Comparison of ENCODE assay signal across 24 cellular contexts in genomic region chr17:16506188-16506587, GRCh38. TPM values are rescaled to one million over a fixed set of nuclear protein-coding genes. Genes with fewer than 3 reads are reported as not detected.
DNase-seq lines count a peak whose midpoint lies in the region; ATAC-seq and TF ChIP-seq lines count a peak whose summit lies in the region.
"Had no signal": no experiment of that assay in that cellular context is flagged by ENCODE, and none has a peak within 500 bp of the region (broad histone marks: within the 10 kb centered on the region; RNA-seq: fewer than 3 reads in every experiment).

No MANE protein-coding gene starts in this region.

- H3K9me2 ChIP-seq in PC-3 (replicated peaks; ENCODE audit: low read length): no peaks in the 10 kb centered on the region

- H3K79me2 ChIP-seq in PC-3 (ENCODE audit: low read length): no peaks in the 10 kb centered on the region

- no peaks in the 10 kb centered on the region for H4K20me1 ChIP-seq in PC-3 (ENCODE audit: low read length)
- H4K20me1 ChIP-seq: BLaER1 had no signal

- H3K4me1 ChIP-seq in PC-3 (ENCODE audit: insufficient read depth, low read length): no peaks in the 10 kb centered on the region
- H3K4me1 ChIP-seq: ascending aorta had no signal

- ATAC-seq in PC-3 (no peak), HG03025 (IDR thresholded peaks at IDR 0.05; ENCODE audit: low FRiP score, unreplicated experiment) (no peak)
- ATAC-seq: activated CD4-positive, alpha-beta T cell treated with anti-CD3 and anti-CD28 coated beads for 36 hours; effector memory CD8-positive, alpha-beta T cell; mucosa of descending colon; T-cell had no signal

- H3K4me1 Mint-ChIP-seq in mesothelial cell of epicardium: no peaks in the 10 kb centered on the region
- H3K4me1 Mint-ChIP-seq in activated CD4-positive, alpha-beta memory T cell treated with anti-CD3 and anti-CD28 coated beads, Interleukin-2, amount 10 ng/mL, durations not matched to agents 7 days and 5 days: no peaks in the 10 kb centered on the region
- H3K4me1 Mint-ChIP-seq: activated CD4-positive, alpha-beta T cell treated with anti-CD3 and anti-CD28 coated beads for 36 hours; T-cell had no signal

- H3K27ac Mint-ChIP-seq in mesothelial cell of epicardium: no peak overlapping the region
- no peak overlapping the region for H3K27ac Mint-ChIP-seq in activated CD4-positive, alpha-beta memory T cell treated with anti-CD3 and anti-CD28 coated beads, Interleukin-2, amount 10 ng/mL, durations not matched to agents 7 days and 5 days
- H3K27ac Mint-ChIP-seq: activated CD4-positive, alpha-beta T cell treated with anti-CD3 and anti-CD28 coated beads for 36 hours; activated naive CD8-positive, alpha-beta T cell; activated T-helper 1 cell treated with anti-CD3 and anti-CD28 coated beads, Interleukin-12 subunit alpha, Interleukin-12 subunit beta, Interleukin-2, Interleukin-4 antibody, amounts not matched to agents 30 ng/mL and 10 ng/mL and 1 ng/mL, durations not matched to agents 14 hours and 24 hours and 36 hours; stimulated activated naive CD8-positive, alpha-beta T cell treated with anti-CD3 and anti-CD28 coated beads, Interleukin-15, Interleukin-2, amounts not matched to agents 100 ng/mL and 50 ng/mL, for 24 hours; T-cell had no signal

- H3K4me2 ChIP-seq in PC-3 (ENCODE audit: low read length): no peak overlapping the region
- H3K4me2 ChIP-seq: BLaER1 had no signal

- DNase-seq in PC-3: no peak
- DNase-seq in epithelial cell of esophagus (ENCODE audit: low read depth): no peak
- DNase-seq in mesothelial cell of epicardium (ENCODE audit: low spot score in 2 of 2, unreplicated experiment in 2 of 2): no peak
- DNase-seq in activated effector memory CD4-positive, alpha-beta T cell treated with Interleukin-2 at 50 U/mL for 16 hours: no peak
- no peak for DNase-seq in activated CD4-positive, alpha-beta memory T cell treated with anti-CD3 and anti-CD28 coated beads, Interleukin-2, amount 10 ng/mL, durations not matched to agents 7 days and 5 days
- no peak for DNase-seq in GM10266 (ENCODE audit: extremely low spot score)
- DNase-seq: activated CD4-positive, alpha-beta T cell treated with anti-CD3 and anti-CD28 coated beads for 36 hours; Calu3; effector memory CD8-positive, alpha-beta T cell; hippocampal formation; Karpas-422; mucosa of descending colon; NCI-H1694 treated with DMSO at 0.1 percent for 48 hours; SHP77 treated with DMSO at 0.1 percent for 48 hours; stimulated activated CD4-positive, alpha-beta T cell treated with anti-CD3 and anti-CD28 coated beads, Interleukin-12 subunit alpha, Interleukin-12 subunit beta, amount 100 ng/mL, for 4 hours; T-cell; trophoblast cell had no signal

- no TSS peak for BruUV-seq in PC-3 (replicated peaks; lab: Mats Ljungman, UMichigan)

- intact Hi-C loops in PC-3 (cut with micrococcal nuclease): no loop called here

- CTCF ChIA-PET in PC-3 (lab: Charles Lee): interaction anchor here (0.7 kb wide), 1 partner anchor 128 kb away, joined by 3 read pairs; no protein-coding TSS in a partner anchor
- CTCF ChIA-PET in activated CD4-positive, alpha-beta memory T cell treated with anti-CD3 and anti-CD28 coated beads, Interleukin-2, amount 10 ng/mL, durations not matched to agents 7 days and 5 days (lab: Charles Lee): no interaction called here

- no peaks in the 10 kb centered on the region for H3F3A ChIP-seq in PC-3 (ENCODE audit: low read length, unreplicated experiment)

- H3K36me3 ChIP-seq in PC-3 (ENCODE audit: low read depth, low read length): no peaks in the 10 kb centered on the region
- H3K36me3 ChIP-seq: ascending aorta, BLaER1 had no signal

- no peak overlapping the region for H3K9ac ChIP-seq in PC-3 (ENCODE audit: low read length)
- H3K9ac ChIP-seq: BLaER1 had no signal

- H3K4me3 Mint-ChIP-seq in mesothelial cell of epicardium: no peak overlapping the region
- H3K4me3 Mint-ChIP-seq in activated CD4-positive, alpha-beta memory T cell treated with anti-CD3 and anti-CD28 coated beads, Interleukin-2, amount 10 ng/mL, durations not matched to agents 7 days and 5 days: no peak overlapping the region
- H3K4me3 Mint-ChIP-seq: activated CD4-positive, alpha-beta T cell treated with anti-CD3 and anti-CD28 coated beads for 36 hours; activated naive CD8-positive, alpha-beta T cell; activated T-helper 1 cell treated with anti-CD3 and anti-CD28 coated beads, Interleukin-12 subunit alpha, Interleukin-12 subunit beta, Interleukin-2, Interleukin-4 antibody, amounts not matched to agents 30 ng/mL and 10 ng/mL and 1 ng/mL, durations not matched to agents 14 hours and 24 hours and 36 hours; effector memory CD8-positive, alpha-beta T cell; stimulated activated naive CD8-positive, alpha-beta T cell treated with anti-CD3 and anti-CD28 coated beads, Interleukin-15, Interleukin-2, amounts not matched to agents 100 ng/mL and 50 ng/mL, for 24 hours; T-cell had no signal

- H3K27ac ChIP-seq in 22Rv1 (no peak overlapping the region), PC-3 (ENCODE audit: low read length) (no peak overlapping the region)
- H3K27ac ChIP-seq: ascending aorta, BLaER1 had no signal

- H3K9me3 Mint-ChIP-seq in mesothelial cell of epicardium: no peaks in the 10 kb centered on the region
- no peaks in the 10 kb centered on the region for H3K9me3 Mint-ChIP-seq in activated CD4-positive, alpha-beta memory T cell treated with anti-CD3 and anti-CD28 coated beads, Interleukin-2, amount 10 ng/mL, durations not matched to agents 7 days and 5 days
- H3K9me3 Mint-ChIP-seq: activated T-helper 1 cell treated with anti-CD3 and anti-CD28 coated beads, Interleukin-12 subunit alpha, Interleukin-12 subunit beta, Interleukin-2, Interleukin-4 antibody, amounts not matched to agents 30 ng/mL and 10 ng/mL and 1 ng/mL, durations not matched to agents 14 hours and 24 hours and 36 hours; effector memory CD8-positive, alpha-beta T cell; stimulated activated naive CD8-positive, alpha-beta T cell treated with anti-CD3 and anti-CD28 coated beads, Interleukin-15, Interleukin-2, amounts not matched to agents 100 ng/mL and 50 ng/mL, for 24 hours; T-cell had no signal

- POLR2A ChIA-PET in PC-3 (lab: Charles Lee; ENCODE audit: unreplicated experiment): no interaction called here
- POLR2A ChIA-PET in activated CD4-positive, alpha-beta memory T cell treated with anti-CD3 and anti-CD28 coated beads, Interleukin-2, amount 10 ng/mL, durations not matched to agents 7 days and 5 days (lab: Charles Lee): no interaction called here

- no peak overlapping the region for H3K4me3 ChIP-seq in PC-3 (ENCODE audit: low read length)
- no peak overlapping the region for H3K4me3 ChIP-seq in epithelial cell of esophagus (ENCODE audit: low read length)
- H3K4me3 ChIP-seq: ascending aorta, BLaER1, mucosa of descending colon had no signal

- H3K27me3 Mint-ChIP-seq in mesothelial cell of epicardium (ENCODE audit: low read depth): peaks cover 3% of the 10 kb centered on the region
- peaks cover 3% of the 10 kb centered on the region for H3K27me3 Mint-ChIP-seq in activated CD4-positive, alpha-beta memory T cell treated with anti-CD3 and anti-CD28 coated beads, Interleukin-2, amount 10 ng/mL, durations not matched to agents 7 days and 5 days
- H3K27me3 Mint-ChIP-seq: activated CD4-positive, alpha-beta T cell treated with anti-CD3 and anti-CD28 coated beads for 36 hours; activated naive CD8-positive, alpha-beta T cell; stimulated activated naive CD8-positive, alpha-beta T cell treated with anti-CD3 and anti-CD28 coated beads, Interleukin-15, Interleukin-2, amounts not matched to agents 100 ng/mL and 50 ng/mL, for 24 hours had no signal

- H3K36me3 Mint-ChIP-seq in mesothelial cell of epicardium: no peaks in the 10 kb centered on the region
- no peaks in the 10 kb centered on the region for H3K36me3 Mint-ChIP-seq in activated CD4-positive, alpha-beta memory T cell treated with anti-CD3 and anti-CD28 coated beads, Interleukin-2, amount 10 ng/mL, durations not matched to agents 7 days and 5 days (ENCODE audit: low read depth)
- H3K36me3 Mint-ChIP-seq: activated naive CD8-positive, alpha-beta T cell; T-cell had no signal

- no peak overlapping the region for H2AFZ ChIP-seq in PC-3 (ENCODE audit: low read length)

- no peaks in the 10 kb centered on the region for H3K27me3 ChIP-seq in PC-3 (ENCODE audit: low read length)
- H3K27me3 ChIP-seq: ascending aorta, BLaER1 had no signal

- TF ChIP-seq CTCF in 22Rv1 (IDR thresholded peaks at IDR 0.05) (0 out of 2 replicates have a peak, but pooled peaks have one; percentile 9), PC-3 (conservative IDR thresholded peaks at IDR 0.05; ENCODE audit: low read depth, low read length) (peak; percentile 37; the same call in 1 of the 2 replicates), epithelial cell of esophagus (IDR thresholded peaks at IDR 0.05; ENCODE audit: insufficient read depth, low read depth, low read length, missing control alignments) (peak; percentile 33), mesothelial cell of epicardium (IDR thresholded peaks at IDR 0.05; ENCODE audit: unreplicated experiment) (peak; percentile 48), GM10266 (IDR thresholded peaks at IDR 0.05; ENCODE audit: control insufficient read depth, insufficient read depth, low read depth, missing control alignments) (no peak)

- H3K9me3 ChIP-seq in PC-3 (ENCODE audit: low read length): no peaks in the 10 kb centered on the region
- H3K9me3 ChIP-seq: ascending aorta, BLaER1, mucosa of descending colon had no signal

RNA-seq across cellular contexts. Expression of gene LRRC75A, which starts 14.2 kb away (rescaled TPM):
- 15.8 and 19.4 TPM in 2 replicates for total RNA-seq in PC-3 (2014; rRNA removed)
- total RNA-seq in mesothelial cell of epicardium: 4.0 to 4.5 TPM (median 4.3 TPM) in 3 replicates
- 1 to 10 TPM; 1.2 to 1.8 TPM for total RNA-seq in activated CD4-positive, alpha-beta memory T cell treated with anti-CD3 and anti-CD28 coated beads, Interleukin-2, amount 10 ng/mL, durations not matched to agents 7 days and 5 days
